In genomic region chr15:75274509-75275107, GRCh38 we compare ENCODE assay signal across 8 cellular contexts. TPM values are rescaled to one million over a fixed set of nuclear protein-coding genes. Genes with fewer than 3 reads are reported as not detected.
A peak's percentile ranks its signal among the peaks of the same experiment; 100 is the strongest.
DNase-seq lines count a peak whose midpoint lies in the region; ATAC-seq, FAIRE-seq and TF ChIP-seq lines count a peak whose summit lies in the region.
"Not testable (repeated sequence)": the region's sequence is repeated elsewhere in the genome, so short reads cannot be mapped to it uniquely, and the experiment has no call there.

No MANE protein-coding gene starts in this region.

- not testable (repeated sequence) for H2AFZ ChIP-seq in DND-41 (ENCODE audit: low read depth, low read length); OCI-LY7 (ENCODE audit: low read length); hepatocyte

- not testable (repeated sequence) for H3K36me3 ChIP-seq in DND-41 (ENCODE audit: insufficient read depth, low read length); OCI-LY7 (ENCODE audit: insufficient read depth, low read length); bronchial epithelial cell (ENCODE audit: control insufficient read depth, insufficient read depth, low read length); hepatocyte (replicated peaks; ENCODE audit: insufficient read depth, low read depth); prostate gland

- POLR2A ChIA-PET in OCI-LY7 (lab: Charles Lee) = interaction anchor here (0.6 kb wide), 1 partner anchor 464 kb away, joined by 3 read pairs; no protein-coding TSS in a partner anchor

- CTCF ChIA-PET in OCI-LY7 (lab: Charles Lee; ENCODE audit: unreplicated experiment) = not testable (repeated sequence)

- not testable (repeated sequence) for H4K20me1 ChIP-seq in DND-41 (ENCODE audit: insufficient read depth, low read length); OCI-LY7 (ENCODE audit: insufficient read depth, low read length); hepatocyte (ENCODE audit: insufficient read depth, poor library complexity, severe bottlenecking)

- TF ChIP-seq CTCF in DND-41 (IDR thresholded peaks at IDR 0.05; ENCODE audit: borderline replicate concordance, extremely low read depth, low read length, poor library complexity, severe bottlenecking) = peak; percentile 37
- peak; percentile 73 for TF ChIP-seq CTCF in OCI-LY7 (conservative IDR thresholded peaks at IDR 0.05; ENCODE audit: low read length)
- TF ChIP-seq CTCF in bronchial epithelial cell (IDR thresholded peaks at IDR 0.05; ENCODE audit: insufficient read depth, low read length, severe bottlenecking) = peak; percentile 50
- TF ChIP-seq CTCF in hepatocyte (IDR thresholded peaks at IDR 0.05; ENCODE audit: poor library complexity) = peak; percentile 62
- TF ChIP-seq CTCF in prostate gland (IDR thresholded peaks at IDR 0.05) = peak in 2 of 4 experiments; percentile 34 to 60

- not testable (repeated sequence) for H3K4me2 ChIP-seq in DND-41 (ENCODE audit: insufficient read depth, low read length); OCI-LY7 (ENCODE audit: low read length); hepatocyte

- DNase-seq in DND-41 = peak; percentile 62
- peak; percentile 61 for DNase-seq in OCI-LY7 (ENCODE audit: low spot score)
- DNase-seq in activated CD8-positive, alpha-beta memory T cell treated with anti-CD3 and anti-CD28 coated beads for 24 hours = peak; percentile 87
- not testable (repeated sequence) for DNase-seq in bronchial epithelial cell (ENCODE audit: low read depth)
- DNase-seq in hepatocyte (ENCODE audit: low spot score) = peak; percentile 19
- peak; percentile 78 for DNase-seq in prostate gland (ENCODE audit: low spot score)
- DNase-seq in stimulated activated naive CD8-positive, alpha-beta T cell treated with anti-CD3 and anti-CD28 coated beads, Interleukin-15, Interleukin-2, amounts not matched to agents 100 U/mL and 50 U/mL, for 24 hours = peak; percentile 76

- not testable (repeated sequence) for BruUV-seq in OCI-LY7 (replicated peaks; lab: Mats Ljungman, UMichigan)

- not testable (repeated sequence) for H3K9me2 ChIP-seq in OCI-LY7 (ENCODE audit: insufficient read depth, low read length); hepatocyte (replicated peaks; ENCODE audit: insufficient read depth)

- H3K79me2 ChIP-seq in DND-41 (ENCODE audit: insufficient read depth, low read length); OCI-LY7 (ENCODE audit: insufficient read depth, low read depth, low read length); hepatocyte: not testable (repeated sequence)

- FAIRE-seq in bronchial epithelial cell (lab: Jason Lieb, UNC) = not testable (repeated sequence)

- H3K27ac ChIP-seq in DND-41 (ENCODE audit: low read length); OCI-LY7 (ENCODE audit: low read depth, low read length, poor library complexity, severe bottlenecking); hepatocyte; prostate gland: not testable (repeated sequence)

- not testable (repeated sequence) for H3K4me1 ChIP-seq in DND-41 (ENCODE audit: insufficient read depth, low read length); OCI-LY7 (ENCODE audit: insufficient read depth, low read length, poor library complexity, severe bottlenecking); hepatocyte (ENCODE audit: insufficient read depth); prostate gland (replicated peaks)

- 65% methylated on average over 5 of the region's 5 CpGs for WGBS in hepatocyte (ENCODE audit: low lambda C conversion rate, missing lambda C conversion rate)
- WGBS in prostate gland = 72% methylated on average over 5 of the region's 5 CpGs

- ATAC-seq in DND-41 (ENCODE audit: insufficient read depth, low read depth) (peak; percentile 84), GM21825 (IDR thresholded peaks at IDR 0.05; ENCODE audit: unreplicated experiment) (peak; percentile 93)
- peak; percentile 77 for ATAC-seq in stimulated activated naive CD8-positive, alpha-beta T cell treated with anti-CD3 and anti-CD28 coated beads, Interleukin-15, Interleukin-2, amounts not matched to agents 100 U/mL and 50 U/mL, for 24 hours

- not testable (repeated sequence) for H3K9me3 ChIP-seq in DND-41 (ENCODE audit: insufficient read depth, low read length, severe bottlenecking); OCI-LY7 (ENCODE audit: low read length); hepatocyte (ENCODE audit: low read depth); prostate gland

- H3K9ac ChIP-seq in DND-41 (ENCODE audit: low read depth, low read length) = not testable (repeated sequence)

- intact Hi-C loops in OCI-LY7 (cut with micrococcal nuclease; ENCODE audit: unreplicated experiment) = loop anchor here (10.0 kb wide), 1 partner anchor 1150 kb away; no protein-coding TSS in a partner anchor
- intact Hi-C loops in prostate gland (cut with DNase I) = not testable (repeated sequence)

- not testable (repeated sequence) for TF ChIP-seq POLR2A in prostate gland (IDR thresholded peaks at IDR 0.05)

- not testable (repeated sequence) for H3K4me3 ChIP-seq in DND-41 (ENCODE audit: low read depth in 1 of 2, low read length in 2 of 2); OCI-LY7 (ENCODE audit: low read depth, low read length, poor library complexity, severe bottlenecking); bronchial epithelial cell (ENCODE audit: low read depth, low read length); hepatocyte; prostate gland

- H3K27me3 ChIP-seq in DND-41 (ENCODE audit: insufficient read depth, low read length, poor library complexity); bronchial epithelial cell (ENCODE audit: control insufficient read depth, insufficient read depth, low read length); hepatocyte; prostate gland (replicated peaks; ENCODE audit: insufficient read depth): not testable (repeated sequence)

RNA-seq across cellular contexts. Expression of gene GOLGA6D, which starts 8.0 kb away (rescaled TPM):
- total RNA-seq in OCI-LY7 (2014; rRNA removed; shearing (Covaris generic)) = not detected in 2 replicates
- not detected in 2 replicates for total RNA-seq in OCI-LY7 (2022)
- not detected in 2 replicates for total RNA-seq in bronchial epithelial cell
- total RNA-seq in hepatocyte = 0.76 TPM in 1 of 2 replicates, not detected in the other
- polyA plus RNA-seq in hepatocyte = not detected in 2 replicates
- not detected for total RNA-seq in prostate gland

RNA-seq across cellular contexts. Expression of gene GOLGA6C, which starts 16.5 kb away (rescaled TPM):
- total RNA-seq in OCI-LY7 (2014; rRNA removed; shearing (Covaris generic)) = 0.10 and 0.28 TPM in 2 replicates
- total RNA-seq in OCI-LY7 (2022) (not detected in 2 replicates), bronchial epithelial cell (under 0.01 TPM in 1 of 2 replicates, not detected in the other), hepatocyte (not detected in 2 replicates), prostate gland (1 to 10 TPM in 1 of 2 donors, not detected in 1; 1.5 TPM)
- not detected in 2 replicates for polyA plus RNA-seq in hepatocyte
